Comparison of ENCODE assay signal across 20 cellular contexts in genomic region chr10:131179386-131179785, GRCh38.
"Had no signal": no experiment of that assay in that cellular context is flagged by ENCODE, and none has a peak within 500 bp of the region (broad histone marks: within the 10 kb centered on the region; RNA-seq: fewer than 3 reads in every experiment).

No MANE protein-coding gene starts in this region.

- H3K9me3 Mint-ChIP-seq: activated B cell treated with CpG ODN at 0.5 μM for 24 hours; activated naive CD4-positive, alpha-beta T cell treated with anti-CD3 and anti-CD28 coated beads, Interleukin-2, amount 50 U/mL, for 24 hours; immature natural killer cell; stimulated activated naive CD8-positive, alpha-beta T cell treated with anti-CD3 and anti-CD28 coated beads, Interleukin-15, amount 100 ng/mL, for 72 hours had no signal

- H3K36me3 Mint-ChIP-seq: activated naive CD4-positive, alpha-beta T cell treated with anti-CD3 and anti-CD28 coated beads, Interleukin-2, amount 50 U/mL, for 24 hours; immature natural killer cell; natural killer cell had no signal

- H3K4me3 Mint-ChIP-seq: activated B cell treated with CpG ODN at 0.5 μM for 24 hours; activated CD4-positive, alpha-beta T cell treated with anti-CD3 and anti-CD28 coated beads, Interleukin-2, amount 10 ng/mL, durations not matched to agents 24 days and 14 days; activated CD8-positive, alpha-beta T cell treated with anti-CD3 and anti-CD28 coated beads, Interleukin-2, amount 10 ng/mL, durations not matched to agents 7 days and 5 days; activated naive CD4-positive, alpha-beta T cell treated with anti-CD3 and anti-CD28 coated beads, Interleukin-2, amount 50 U/mL, for 24 hours; immature natural killer cell; natural killer cell; stimulated activated naive CD8-positive, alpha-beta T cell treated with anti-CD3 and anti-CD28 coated beads, Interleukin-15, amount 100 ng/mL, for 72 hours had no signal

- H3K27me3 ChIP-seq: neutrophil, upper lobe of left lung had no signal

- H3K27ac ChIP-seq: esophagus squamous epithelium, lower lobe of right lung, neutrophil, skin epidermis, suprapubic skin, upper lobe of left lung had no signal

- H3K4me1 Mint-ChIP-seq: activated B cell treated with CpG ODN at 0.5 μM for 24 hours; activated CD4-positive, alpha-beta T cell treated with anti-CD3 and anti-CD28 coated beads, Interleukin-2, amount 10 ng/mL, durations not matched to agents 24 days and 14 days; activated naive CD4-positive, alpha-beta T cell treated with anti-CD3 and anti-CD28 coated beads, Interleukin-2, amount 50 U/mL, for 24 hours; immature natural killer cell; natural killer cell; stimulated activated naive CD8-positive, alpha-beta T cell treated with anti-CD3 and anti-CD28 coated beads, Interleukin-15, amount 100 ng/mL, for 72 hours had no signal

- ATAC-seq: activated CD8-positive, alpha-beta T cell treated with anti-CD3 and anti-CD28 coated beads, Interleukin-2, amount 10 ng/mL, durations not matched to agents 7 days and 5 days; lower lobe of right lung; natural killer cell; stimulated activated naive CD8-positive, alpha-beta T cell treated with anti-CD3 and anti-CD28 coated beads, Interleukin-15, amount 100 ng/mL, for 72 hours had no signal

- H3K4me1 ChIP-seq: esophagus squamous epithelium, lower lobe of right lung, upper lobe of left lung had no signal

- H3K4me3 ChIP-seq: esophagus squamous epithelium, lower lobe of right lung, skin epidermis, suprapubic skin, upper lobe of left lung had no signal

- DNase-seq: activated B cell treated with CpG ODN at 0.5 μM for 24 hours; activated CD4-positive, alpha-beta T cell treated with anti-CD3 and anti-CD28 coated beads, Interleukin-2, amount 10 ng/mL, durations not matched to agents 24 days and 14 days; activated CD8-positive, alpha-beta memory T cell treated with anti-CD3 and anti-CD28 coated beads, Interleukin-2, amount 50 U/mL, for 4 hours; activated CD8-positive, alpha-beta T cell treated with anti-CD3 and anti-CD28 coated beads, Interleukin-2, amount 10 ng/mL, durations not matched to agents 7 days and 5 days; activated gamma-delta T cell; activated T-cell treated with anti-CD3 and anti-CD28 coated beads, Interleukin-2, amount 50 U/mL, for 48 hours; cerebellar nuclear complex; effector CD8-positive, alpha-beta T cell; esophagus squamous epithelium; immature natural killer cell; lower lobe of right lung; natural killer cell; stimulated activated CD4-positive, alpha-beta T cell treated with anti-CD3 and anti-CD28 coated beads, Interleukin-15, amount 100 ng/mL, for 24 hours; stimulated activated CD4-positive, alpha-beta T cell treated with anti-CD3 and anti-CD28 coated beads, Interleukin-2, amount 100 ng/mL, for 48 hours; stimulated activated naive CD8-positive, alpha-beta T cell treated with anti-CD3 and anti-CD28 coated beads, Interleukin-15, amount 100 ng/mL, for 72 hours had no signal

- H3K27ac Mint-ChIP-seq: activated B cell treated with CpG ODN at 0.5 μM for 24 hours; activated CD4-positive, alpha-beta T cell treated with anti-CD3 and anti-CD28 coated beads, Interleukin-2, amount 10 ng/mL, durations not matched to agents 24 days and 14 days; activated CD8-positive, alpha-beta T cell treated with anti-CD3 and anti-CD28 coated beads, Interleukin-2, amount 10 ng/mL, durations not matched to agents 7 days and 5 days; activated naive CD4-positive, alpha-beta T cell treated with anti-CD3 and anti-CD28 coated beads, Interleukin-2, amount 50 U/mL, for 24 hours; immature natural killer cell; natural killer cell; stimulated activated naive CD8-positive, alpha-beta T cell treated with anti-CD3 and anti-CD28 coated beads, Interleukin-15, amount 100 ng/mL, for 72 hours had no signal

- H3K36me3 ChIP-seq: esophagus squamous epithelium, lower lobe of right lung, neutrophil, suprapubic skin, upper lobe of left lung had no signal

- H3K9me3 ChIP-seq: esophagus squamous epithelium, lower lobe of right lung, neutrophil, suprapubic skin, upper lobe of left lung had no signal

- H3K27me3 Mint-ChIP-seq: activated B cell treated with CpG ODN at 0.5 μM for 24 hours; activated CD4-positive, alpha-beta T cell treated with anti-CD3 and anti-CD28 coated beads, Interleukin-2, amount 10 ng/mL, durations not matched to agents 24 days and 14 days; activated naive CD4-positive, alpha-beta T cell treated with anti-CD3 and anti-CD28 coated beads, Interleukin-2, amount 50 U/mL, for 24 hours; stimulated activated naive CD8-positive, alpha-beta T cell treated with anti-CD3 and anti-CD28 coated beads, Interleukin-15, amount 100 ng/mL, for 72 hours had no signal
